In genomic region chr12:129665414-129665813, GRCh38 we compare ENCODE assay signal across 20 cellular contexts.
"Had no signal": no experiment of that assay in that cellular context is flagged by ENCODE, and none has a peak within 500 bp of the region (broad histone marks: within the 10 kb centered on the region; RNA-seq: fewer than 3 reads in every experiment).

No MANE protein-coding gene starts in this region.

- H3K27me3 ChIP-seq: MG63 had no signal

- H3K9ac ChIP-seq: SK-N-SH had no signal

- H3K9me3 ChIP-seq: MG63, SK-N-SH had no signal

- H3K4me2 ChIP-seq: SK-N-SH had no signal

- H3K36me3 ChIP-seq: MG63 had no signal

- H3K4me3 ChIP-seq: MG63 had no signal

- ATAC-seq: T-cell had no signal

- FAIRE-seq: RCC 7860 had no signal

- DNase-seq: KBM-7, MG63, NCI-H1092, NCI-H1105 treated with DMSO at 0.1 percent for 48 hours, NCI-H1417 treated with DMSO at 0.1 percent for 48 hours, NCI-H187, NCI-H2029, NCI-H2081 treated with DMSO at 0.1 percent for 48 hours, NCI-H226, NCI-H446, NCI-H510A, NCI-H524 treated with DMSO at 0.1 percent for 48 hours, NCI-H69, NCI-H774, RPMI8226, SHP77, SK-N-SH, SW 1271, T-cell had no signal
